14 cellular contexts compared by ENCODE assay signal in the genomic region with DNA sequence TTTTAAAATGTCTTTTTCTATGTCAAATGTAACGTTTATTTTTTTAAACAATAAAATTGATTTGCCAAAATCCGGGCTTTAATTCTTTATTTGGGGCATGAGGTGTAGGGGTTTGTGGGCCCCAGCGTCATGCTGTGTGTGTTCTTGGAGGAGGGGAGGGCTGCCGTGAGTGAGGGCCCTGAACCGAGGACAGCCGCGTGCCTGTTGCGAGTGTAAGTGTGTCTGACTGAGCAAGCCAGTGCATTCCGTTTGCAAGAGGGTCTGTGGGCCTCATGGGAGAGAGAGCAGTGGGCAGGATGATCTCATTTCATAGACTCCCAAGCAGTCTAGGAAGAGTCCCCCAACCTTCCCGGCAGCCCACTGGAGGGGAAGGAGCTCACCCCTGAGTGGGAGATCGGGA.
"Had no signal": no experiment of that assay in that cellular context is flagged by ENCODE, and none has a peak within 500 bp of the region (broad histone marks: within the 10 kb centered on the region; RNA-seq: fewer than 3 reads in every experiment).

No MANE protein-coding gene starts in this region.

- H3K9me3 ChIP-seq: esophagus muscularis mucosa, left ventricle myocardium inferior, psoas muscle, thoracic aorta had no signal

- H3K27me3 Mint-ChIP-seq: naive thymus-derived CD8-positive, alpha-beta T cell had no signal

- H3K36me3 ChIP-seq: cardiac muscle cell, thoracic aorta had no signal

- H3K4me3 Mint-ChIP-seq: naive thymus-derived CD8-positive, alpha-beta T cell had no signal

- H3K27me3 ChIP-seq: cardiac muscle cell, esophagus muscularis mucosa had no signal

- H3K27ac ChIP-seq: cardiac muscle cell, left ventricle myocardium inferior, thoracic aorta had no signal

- H3K4me3 ChIP-seq: cardiac muscle cell, esophagus muscularis mucosa, left ventricle myocardium inferior, psoas muscle, thoracic aorta had no signal

- DNase-seq: activated CD4-positive, alpha-beta T cell treated with anti-CD3 and anti-CD28 coated beads, Interleukin-2, amount 50 U/mL, for 48 hours; activated CD4-positive, CD25-positive, alpha-beta regulatory T cell treated with anti-CD3 and anti-CD28 coated beads, Interleukin-2, amount 50 U/mL, for 72 hours; activated naive CD4-positive, alpha-beta T cell treated with anti-CD3 and anti-CD28 coated beads, Interleukin-2, amount 50 U/mL, for 16 hours; activated T-cell treated with anti-CD3 and anti-CD28 coated beads, Interleukin-2, amount 50 U/mL, for 1 hour; hippocampal formation; stimulated activated CD4-positive, alpha-beta T cell treated with anti-CD3 and anti-CD28 coated beads, Interleukin-1b, Interleukin-23, amount 100 ng/mL, for 48 hours; T-helper 1 cell; T1000 had no signal

- ATAC-seq: naive thymus-derived CD8-positive, alpha-beta T cell had no signal

- H3K9me3 Mint-ChIP-seq: naive thymus-derived CD8-positive, alpha-beta T cell had no signal
